ENCODE assay signal across 29 cellular contexts in genomic region chr3:51336261-51336660, GRCh38.
"Had no signal": no experiment of that assay in that cellular context is flagged by ENCODE, and none has a peak within 500 bp of the region (broad histone marks: within the 10 kb centered on the region; RNA-seq: fewer than 3 reads in every experiment).

No MANE protein-coding gene starts in this region.

- H3K4me1 ChIP-seq: prostate gland, right lobe of liver, spleen, testis had no signal

- H3K4me3 Mint-ChIP-seq: central memory CD8-positive, alpha-beta T cell; immature natural killer cell; memory B cell; natural killer cell treated with Interleukin-12 subunit alpha and Interleukin-12 subunit beta and Interleukin-15 and Interleukin-18, amount 100 ng/mL, for 72 hours; stimulated activated naive B cell treated with anti-CD40 and anti-IgM and Interleukin-4, amounts not matched to agents 10 μg/mL and 1 μg/mL and 100 μg/mL, for 72 hours; stimulated activated naive CD8-positive, alpha-beta T cell treated with anti-CD3 and anti-CD28 coated beads, Interleukin-15, amount 100 ng/mL, for 72 hours had no signal

- H3K4me3 ChIP-seq: dorsolateral prefrontal cortex, esophagus squamous epithelium, left ventricle myocardium inferior, lower lobe of right lung, prostate gland, right lobe of liver, spleen, testis, tibial nerve, upper lobe of right lung had no signal

- H3K36me3 Mint-ChIP-seq: memory B cell; natural killer cell treated with Interleukin-12 subunit alpha and Interleukin-12 subunit beta and Interleukin-15 and Interleukin-18, amount 100 ng/mL, for 72 hours; stimulated activated naive B cell treated with anti-CD40 and anti-IgM and Interleukin-4, amounts not matched to agents 10 μg/mL and 1 μg/mL and 100 μg/mL, for 72 hours had no signal

- H3K4me1 Mint-ChIP-seq: central memory CD8-positive, alpha-beta T cell; immature natural killer cell; memory B cell; stimulated activated naive B cell treated with anti-CD40 and anti-IgM and Interleukin-4, amounts not matched to agents 10 μg/mL and 1 μg/mL and 100 μg/mL, for 72 hours; stimulated activated naive CD8-positive, alpha-beta T cell treated with anti-CD3 and anti-CD28 coated beads, Interleukin-15, amount 100 ng/mL, for 72 hours had no signal

- H3K79me2 ChIP-seq: parathyroid adenoma had no signal

- H3K27ac ChIP-seq: epithelial cell of prostate, esophagus squamous epithelium, left ventricle myocardium inferior, lower lobe of right lung, parathyroid adenoma, prostate gland, right lobe of liver, spleen, testis, tibial nerve, upper lobe of right lung had no signal

- H3K27me3 ChIP-seq: dorsolateral prefrontal cortex, esophagus squamous epithelium, right lobe of liver, spleen, testis, tibial nerve, upper lobe of right lung had no signal

- H3K9me3 ChIP-seq: esophagus squamous epithelium, left ventricle myocardium inferior, lower lobe of right lung, prostate gland, right lobe of liver, spleen, testis, tibial nerve, upper lobe of right lung had no signal

- H2AFZ ChIP-seq: parathyroid adenoma had no signal

- H3K27me3 Mint-ChIP-seq: central memory CD8-positive, alpha-beta T cell; natural killer cell treated with Interleukin-12 subunit alpha and Interleukin-12 subunit beta and Interleukin-15 and Interleukin-18, amount 100 ng/mL, for 72 hours; stimulated activated naive CD8-positive, alpha-beta T cell treated with anti-CD3 and anti-CD28 coated beads, Interleukin-15, amount 100 ng/mL, for 72 hours had no signal

- DNase-seq: cortex of kidney; dorsolateral prefrontal cortex; effector memory CD4-positive, alpha-beta T cell; esophagus squamous epithelium; foreskin fibroblast; hippocampal formation; immature natural killer cell; kidney; left cardiac atrium; left ventricle myocardium inferior; lower lobe of right lung; midbrain; retina; right lobe of liver; spleen; stimulated activated CD4-positive, alpha-beta T cell treated with anti-CD3 and anti-CD28 coated beads, Interleukin-15, amount 100 ng/mL, for 24 hours; stimulated activated CD4-positive, alpha-beta T cell treated with anti-CD3 and anti-CD28 coated beads, Interleukin-1b, Interleukin-23, amount 100 ng/mL, for 48 hours; stimulated activated CD4-positive, alpha-beta T cell treated with anti-CD3 and anti-CD28 coated beads, Interleukin-4, amount 100 ng/mL, for 4 hours; stimulated activated naive B cell treated with anti-CD40 and anti-IgM and Interleukin-4, amounts not matched to agents 10 μg/mL and 1 μg/mL and 100 μg/mL, for 72 hours; stimulated activated naive CD8-positive, alpha-beta T cell treated with anti-CD3 and anti-CD28 coated beads, Interleukin-15, amount 100 ng/mL, for 72 hours; testis; upper lobe of right lung had no signal

- ATAC-seq: left cardiac atrium; lower lobe of right lung; natural killer cell treated with Interleukin-12 subunit alpha and Interleukin-12 subunit beta and Interleukin-15 and Interleukin-18, amount 100 ng/mL, for 72 hours; right lobe of liver; stimulated activated naive B cell treated with anti-CD40 and anti-IgM and Interleukin-4, amounts not matched to agents 10 μg/mL and 1 μg/mL and 100 μg/mL, for 72 hours; stimulated activated naive CD8-positive, alpha-beta T cell treated with anti-CD3 and anti-CD28 coated beads, Interleukin-15, amount 100 ng/mL, for 72 hours; upper lobe of right lung had no signal

- H3K27ac Mint-ChIP-seq: immature natural killer cell; memory B cell; natural killer cell treated with Interleukin-12 subunit alpha and Interleukin-12 subunit beta and Interleukin-15 and Interleukin-18, amount 100 ng/mL, for 72 hours; stimulated activated naive B cell treated with anti-CD40 and anti-IgM and Interleukin-4, amounts not matched to agents 10 μg/mL and 1 μg/mL and 100 μg/mL, for 72 hours; stimulated activated naive CD8-positive, alpha-beta T cell treated with anti-CD3 and anti-CD28 coated beads, Interleukin-15, amount 100 ng/mL, for 72 hours had no signal

- H3K9me3 Mint-ChIP-seq: central memory CD8-positive, alpha-beta T cell; immature natural killer cell; memory B cell; natural killer cell treated with Interleukin-12 subunit alpha and Interleukin-12 subunit beta and Interleukin-15 and Interleukin-18, amount 100 ng/mL, for 72 hours; stimulated activated naive B cell treated with anti-CD40 and anti-IgM and Interleukin-4, amounts not matched to agents 10 μg/mL and 1 μg/mL and 100 μg/mL, for 72 hours; stimulated activated naive CD8-positive, alpha-beta T cell treated with anti-CD3 and anti-CD28 coated beads, Interleukin-15, amount 100 ng/mL, for 72 hours had no signal

- H3K36me3 ChIP-seq: esophagus squamous epithelium, lower lobe of right lung, prostate gland, right lobe of liver, spleen, tibial nerve, upper lobe of right lung had no signal
